Comparison of ENCODE assay signal across 22 cellular contexts in the genomic region with DNA sequence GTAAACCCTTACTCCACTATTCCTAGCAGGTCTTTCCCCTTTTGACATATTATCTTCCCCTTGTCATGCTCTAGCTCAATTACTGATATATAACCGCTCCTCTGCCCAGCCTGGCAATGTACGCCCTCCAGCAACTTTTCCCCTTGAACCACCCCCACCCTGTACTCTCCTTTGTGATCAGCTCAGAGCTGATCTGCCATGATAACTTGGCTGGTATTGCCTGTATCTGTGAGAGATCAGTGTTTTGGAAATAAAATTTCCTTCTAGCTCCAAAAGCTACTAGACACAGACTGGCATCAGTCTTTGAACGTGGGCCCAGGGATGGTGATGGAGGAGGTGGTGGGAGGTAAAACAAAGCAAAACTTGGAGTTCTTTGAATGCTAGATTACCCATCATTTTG.
"Had no signal": no experiment of that assay in that cellular context is flagged by ENCODE, and none has a peak within 500 bp of the region (broad histone marks: within the 10 kb centered on the region; RNA-seq: fewer than 3 reads in every experiment).

No MANE protein-coding gene starts in this region.

- H3K9me3 Mint-ChIP-seq: activated naive CD4-positive, alpha-beta T cell treated with anti-CD3 and anti-CD28 coated beads, Interleukin-2, amount 50 U/mL, for 24 hours; memory B cell; natural killer cell; stimulated activated naive B cell treated with anti-CD40 and anti-IgM and Interleukin-4, amounts not matched to agents 10 μg/mL and 1 μg/mL and 100 μg/mL, for 72 hours had no signal

- H3K4me3 Mint-ChIP-seq: activated naive CD4-positive, alpha-beta T cell treated with anti-CD3 and anti-CD28 coated beads, Interleukin-2, amount 50 U/mL, for 24 hours; memory B cell; natural killer cell; stimulated activated naive B cell treated with anti-CD40 and anti-IgM and Interleukin-4, amounts not matched to agents 10 μg/mL and 1 μg/mL and 100 μg/mL, for 72 hours; T-helper 17 cell had no signal

- H3K27ac Mint-ChIP-seq: activated naive CD4-positive, alpha-beta T cell treated with anti-CD3 and anti-CD28 coated beads, Interleukin-2, amount 50 U/mL, for 24 hours; memory B cell; natural killer cell; stimulated activated naive B cell treated with anti-CD40 and anti-IgM and Interleukin-4, amounts not matched to agents 10 μg/mL and 1 μg/mL and 100 μg/mL, for 72 hours; T-helper 17 cell had no signal

- H3K36me3 Mint-ChIP-seq: memory B cell; natural killer cell; stimulated activated naive B cell treated with anti-CD40 and anti-IgM and Interleukin-4, amounts not matched to agents 10 μg/mL and 1 μg/mL and 100 μg/mL, for 72 hours had no signal

- H3K4me3 ChIP-seq: cardiac muscle cell, colonic mucosa, gastrocnemius medialis, heart left ventricle, left lung, SJCRH30, spleen, suprapubic skin had no signal

- H3K27ac ChIP-seq: gastrocnemius medialis, parathyroid adenoma, SJCRH30, spleen, suprapubic skin, WERI-Rb-1 had no signal

- H3K27me3 ChIP-seq: cardiac muscle cell, colonic mucosa, gastrocnemius medialis, SJCRH30, suprapubic skin had no signal

- FAIRE-seq: astrocyte had no signal

- DNase-seq: activated CD4-positive, alpha-beta T cell treated with anti-CD3 and anti-CD28 coated beads for 1 hour; activated CD8-positive, alpha-beta memory T cell treated with anti-CD3 and anti-CD28 coated beads for 24 hours; activated CD8-positive, alpha-beta memory T cell treated with anti-CD3 and anti-CD28 coated beads, Interleukin-2, amount 50 U/mL, for 48 hours; activated effector memory CD4-positive, alpha-beta T cell treated with anti-CD3 and anti-CD28 coated beads, Interleukin-2, amount 50 U/mL, for 16 hours; activated T-cell treated with anti-CD3 and anti-CD28 coated beads, Interleukin-2, amount 50 U/mL, for 48 hours; colonic mucosa; erythroblast; gastrocnemius medialis; heart left ventricle; left lung; natural killer cell; SJCRH30; spleen; stimulated activated naive B cell treated with anti-CD40 and anti-IgM and Interleukin-4, amounts not matched to agents 10 μg/mL and 1 μg/mL and 100 μg/mL, for 72 hours; T-helper 17 cell; WERI-Rb-1 had no signal

- H3K36me3 ChIP-seq: colonic mucosa, gastrocnemius medialis, left lung, SJCRH30 had no signal

- H3K9me3 ChIP-seq: colonic mucosa, gastrocnemius medialis, heart left ventricle, left lung, SJCRH30, spleen, suprapubic skin had no signal

- H3K4me1 ChIP-seq: colonic mucosa, SJCRH30 had no signal
